Comparison of ENCODE assay signal across 8 cellular contexts in the genomic region with DNA sequence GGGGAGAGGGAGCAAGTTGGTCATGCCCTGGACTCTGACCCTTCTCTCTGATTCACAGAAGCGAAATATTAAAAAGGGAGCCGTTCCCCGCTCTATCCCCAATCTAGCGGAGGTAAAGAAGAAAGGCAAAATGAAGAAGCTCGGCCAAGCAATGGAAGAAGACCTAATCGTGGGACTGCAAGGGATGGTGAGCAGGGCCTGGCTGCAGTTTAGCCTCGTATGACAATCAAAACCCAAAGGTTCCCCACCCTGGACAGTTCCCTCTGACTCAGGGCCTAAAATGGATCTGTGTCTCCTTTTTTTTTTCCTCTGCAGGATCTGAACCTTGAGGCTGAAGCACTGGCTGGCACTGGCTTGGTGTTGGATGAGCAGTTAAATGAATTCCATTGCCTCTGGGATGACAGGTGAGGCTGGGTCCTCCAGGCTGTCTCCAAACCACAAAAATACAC. TPM values are rescaled to one million over a fixed set of nuclear protein-coding genes. Genes with fewer than 3 reads are reported as not detected.
DNase-seq lines count a peak whose midpoint lies in the region; ATAC-seq, FAIRE-seq and TF ChIP-seq lines count a peak whose summit lies in the region.

No MANE protein-coding gene starts in this region.

- H4K91ac ChIP-seq in IMR-90 (ENCODE audit: insufficient read depth, low read depth, low read length) = no peak overlapping the region

- no peak for FAIRE-seq in A549 (lab: Jason Lieb, UNC)

- peaks cover 10% of the 10 kb centered on the region; the same call in 1 of the 2 replicates for H3K9me1 ChIP-seq in IMR-90 (ENCODE audit: insufficient read depth, low read length)

- peak overlapping the region; percentile 23 to 78; a peak in 2 of 4 replicates for H4K8ac ChIP-seq in IMR-90 (ENCODE audit: low read depth in 2 of 2, low read length in 2 of 2)

- no peak overlapping the region; the same call in 1 of the 2 replicates for H3K18ac ChIP-seq in IMR-90 (ENCODE audit: low read depth, low read length)

- H4K20me1 ChIP-seq in IMR-90 (ENCODE audit: insufficient read depth, low read length) = no peaks in the 10 kb centered on the region

- H2AFZ ChIP-seq in IMR-90 (replicated peaks; ENCODE audit: low read length, poor library complexity) = peak overlapping the region; percentile 89

- no peak for TF ChIP-seq RAD21 in A549 (conservative IDR thresholded peaks at IDR 0.05 in 1 of 2, IDR thresholded peaks at IDR 0.05 in 1 of 2)
- no peak for TF ChIP-seq RAD21 in IMR-90 (IDR thresholded peaks at IDR 0.05; ENCODE audit: low read length)

- H3K79me1 ChIP-seq in IMR-90 (ENCODE audit: low read depth in 1 of 2, low read length in 2 of 2) = peaks cover 0 to 13% of the 10 kb centered on the region in 2 experiments; a peak in 1 of 4 replicates

- H3K27me3 ChIP-seq in IMR-90 (ENCODE audit: control insufficient read depth, insufficient read depth, low read length) (no peaks in the 10 kb centered on the region), breast epithelium (peaks cover 0 to 15% of the 10 kb centered on the region in 2 donors), mucosa of stomach (ENCODE audit: control insufficient read depth, insufficient read depth, low read length) (no peaks in the 10 kb centered on the region)

- 29% methylated on average over 7 of the region's 7 CpGs for WGBS in A549 (ENCODE audit: missing lambda C conversion rate)
- WGBS in IMR-90 (ENCODE audit: extremely low coverage in 2 of 2, insufficient read length in 1 of 2), 2 experiments = 57% methylated on average over 6 of the region's 7 CpGs; no CpG with 5 or more reads in 1 of the 2 experiments

- peak overlapping the region; percentile 47; the same call in 1 of the 2 replicates for H3K4ac ChIP-seq in IMR-90 (ENCODE audit: low read depth, low read length)

- no peak overlapping the region for H4K5ac ChIP-seq in IMR-90 (ENCODE audit: low read depth, low read length)

- H3K36me3 ChIP-seq in IMR-90 (ENCODE audit: control insufficient read depth, insufficient read depth, low read length) = peaks cover 2% of the 10 kb centered on the region; the same call in 1 of the 2 replicates
- no peaks in the 10 kb centered on the region for H3K36me3 ChIP-seq in breast epithelium
- H3K36me3 ChIP-seq in mucosa of stomach (ENCODE audit: control insufficient read depth, insufficient read depth, low read length) = no peaks in the 10 kb centered on the region

- H3K9me3 ChIP-seq in A549 = no peaks in the 10 kb centered on the region
- no peaks in the 10 kb centered on the region for H3K9me3 ChIP-seq in IMR-90 (ENCODE audit: control insufficient read depth, insufficient read depth, low read length)
- no peaks in the 10 kb centered on the region for H3K9me3 ChIP-seq in breast epithelium
- H3K9me3 ChIP-seq in mucosa of stomach (ENCODE audit: control insufficient read depth, low read length) = no peaks in the 10 kb centered on the region

- peak overlapping the region; percentile 63 for H2AK9ac ChIP-seq in IMR-90 (replicated peaks; ENCODE audit: low read depth, low read length, poor library complexity)

- no peak for TF ChIP-seq EP300 in A549 (IDR thresholded peaks at IDR 0.05)

- dilution Hi-C loops in IMR-90 (cut with HindIII; ENCODE audit: low sequenced_read_pairs, unreplicated experiment) = no loop called here

- ATAC-seq in A549 = no peak
- ATAC-seq in IMR-90 (ENCODE audit: low read depth) = no peak
- ATAC-seq in GM19395 (IDR thresholded peaks at IDR 0.05; ENCODE audit: unreplicated experiment) = no peak

- H3K4me3 ChIP-seq in A549 (peak overlapping the region; percentile 54), IMR-90 (ENCODE audit: insufficient read depth, low read depth, low read length) (peak overlapping the region; percentile 84), breast epithelium (peak overlapping the region; percentile 54 to 73 (median 55)), mucosa of stomach (ENCODE audit: low read length) (peak overlapping the region; percentile 50)

- in situ Hi-C loops in IMR-90 (cut with MboI; ENCODE audit: low sequenced_read_pairs) = no loop called here

- H3K27ac ChIP-seq in A549 = peak overlapping the region; percentile 84 to 94
- peak overlapping the region; percentile 81 for H3K27ac ChIP-seq in IMR-90 (ENCODE audit: insufficient read depth, low read length)
- peak overlapping the region; percentile 93 to 97 for H3K27ac ChIP-seq in breast epithelium

- POLR2A ChIA-PET in A549 (lab: Yijun Ruan, JAX) = no interaction called here
- POLR2A ChIA-PET in IMR-90 (lab: Charles Lee; ENCODE audit: unreplicated experiment) = no interaction called here

- no peak for TF ChIP-seq CTCF in A549 (IDR thresholded peaks at IDR 0.05)
- TF ChIP-seq CTCF in IMR-90 (conservative IDR thresholded peaks at IDR 0.05; ENCODE audit: low read depth, low read length) = no peak
- no peak for TF ChIP-seq CTCF in breast epithelium (IDR thresholded peaks at IDR 0.05)

- no peak overlapping the region for H3K14ac ChIP-seq in IMR-90 (replicated peaks; ENCODE audit: low read depth, low read length)

- BruUV-seq in IMR-90 (replicated peaks; lab: Mats Ljungman, UMichigan) = no TSS peak

- H2BK5ac ChIP-seq in IMR-90 (ENCODE audit: low read depth, low read length, poor library complexity, severe bottlenecking) = no peak overlapping the region

- TF ChIP-seq POLR2A in A549 (IDR thresholded peaks at IDR 0.05; ENCODE audit: low read length) (no peak), IMR-90 (IDR thresholded peaks at IDR 0.05; ENCODE audit: low read depth, low read length) (no peak), breast epithelium (IDR thresholded peaks at IDR 0.05) (no peak)

- H2BK20ac ChIP-seq in IMR-90 (ENCODE audit: low read depth, low read length) = no peak overlapping the region

- H3K9ac ChIP-seq in IMR-90 (ENCODE audit: low read depth, low read length) (peak overlapping the region; percentile 24), mucosa of stomach (ENCODE audit: low read length) (peak overlapping the region; percentile 88)

- no peak overlapping the region for H2BK120ac ChIP-seq in IMR-90 (ENCODE audit: low read depth, low read length)

- no peak overlapping the region for H3K23ac ChIP-seq in IMR-90 (ENCODE audit: low read depth, low read length)

- H2BK15ac ChIP-seq in IMR-90 (ENCODE audit: low read depth, low read length) = no peak overlapping the region

- H3K4me1 ChIP-seq in A549 (peaks cover 11% of the 10 kb centered on the region), IMR-90 (ENCODE audit: control insufficient read depth, insufficient read depth, low read length) (0 out of 2 replicates have a peak, but pooled peaks cover 3% of the 10 kb centered on the region), breast epithelium (no peaks in the 10 kb centered on the region), mucosa of stomach (ENCODE audit: control insufficient read depth, insufficient read depth, low read length) (peaks cover 14% of the 10 kb centered on the region)

- H2AK5ac ChIP-seq in IMR-90 (ENCODE audit: low read depth, low read length) = peak overlapping the region; percentile 11; the same call in 1 of the 2 replicates

- intact Hi-C loops in IMR-90 (cut with micrococcal nuclease) = loop anchor here (10.0 kb wide), 1 partner anchor 908 kb away; no protein-coding TSS in a partner anchor
- intact Hi-C loops in breast epithelium (cut with DNase I; ENCODE audit: low total_unique reads) = no loop called here

- H3K4me2 ChIP-seq in A549 (peak overlapping the region; percentile 90), IMR-90 (ENCODE audit: low read depth, low read length) (peak overlapping the region; percentile 32)

- no peak overlapping the region for H3K56ac ChIP-seq in IMR-90 (ENCODE audit: extremely low read depth, insufficient read depth, low read length)

- no peak for DNase-seq in A549 (ENCODE audit: low read depth in 1 of 2, low spot score in 1 of 2)
- DNase-seq in IMR-90 = no peak
- DNase-seq in breast epithelium (ENCODE audit: low spot score in 2 of 2) = no peak
- no peak for DNase-seq in medulla oblongata (ENCODE audit: extremely low spot score)
- DNase-seq in NCI-H1436 treated with DMSO at 0.1 percent for 48 hours (lab: John Stamatoyannopoulos, UW) = no peak
- DNase-seq in NCI-H1436 (lab: John Stamatoyannopoulos, UW) = no peak

- CTCF ChIA-PET in A549 (lab: Yijun Ruan, JAX) (no interaction called here), IMR-90 (lab: Yijun Ruan, JAX) (no interaction called here)

RNA-seq across cellular contexts. Expression of gene HDAC6, which starts 1.0 kb away (rescaled TPM):
- polyA plus RNA-seq in A549 (2011; rRNA removed) = 50.6 and 53.2 TPM in 2 replicates
- polyA plus RNA-seq in A549 (2012; cell fraction: cytosol; rRNA removed) = 25.6 and 31.0 TPM in 2 replicates
- polyA plus RNA-seq in A549 (2012; cell fraction: nucleus; rRNA removed) = 190 and 192 TPM in 2 replicates
- polyA plus RNA-seq in A549 (2017; fragmentation: RNase III; extraction: RNeasy Plus Mini Kit Qiagen cat#74134 plus additional on column Dnase treatment) = 38.9 to 52.4 TPM (median 52.1 TPM) in 3 replicates
- polyA minus RNA-seq in A549 (2011; rRNA and poly(A)+ RNA removed) = 59.2 and 78.7 TPM in 2 replicates
- 14.7 and 16.8 TPM in 2 replicates for total RNA-seq in IMR-90 (2012; rRNA removed)
- polyA plus RNA-seq in IMR-90 (2012; rRNA removed) = 26.3 and 27.7 TPM in 2 replicates
- 8.5 and 8.9 TPM in 2 replicates for polyA plus RNA-seq in IMR-90 (2012; cell fraction: cytosol; rRNA removed)
- 273 and 300 TPM in 2 replicates for polyA plus RNA-seq in IMR-90 (2012; cell fraction: nucleus; rRNA removed; ENCODE audit: low replicate concordance)
- 10 to 100 TPM; 78.2 to 86.2 (median 84.3) TPM for total RNA-seq in breast epithelium

RNA-seq across cellular contexts. Expression of gene GATA1, which starts 16.4 kb away (rescaled TPM):
- not detected in 2 replicates for polyA plus RNA-seq in A549 (2011; rRNA removed)
- not detected in 2 replicates for polyA plus RNA-seq in A549 (2012; cell fraction: cytosol; rRNA removed)
- not detected in 2 replicates for polyA plus RNA-seq in A549 (2012; cell fraction: nucleus; rRNA removed)
- not detected in 3 replicates for polyA plus RNA-seq in A549 (2017; fragmentation: RNase III; extraction: RNeasy Plus Mini Kit Qiagen cat#74134 plus additional on column Dnase treatment)
- not detected in 2 replicates for polyA minus RNA-seq in A549 (2011; rRNA and poly(A)+ RNA removed)
- total RNA-seq in IMR-90 (2012; rRNA removed) = not detected in 2 replicates
- not detected in 2 replicates for polyA plus RNA-seq in IMR-90 (2012; rRNA removed)
- not detected in 2 replicates for polyA plus RNA-seq in IMR-90 (2012; cell fraction: cytosol; rRNA removed)
- polyA plus RNA-seq in IMR-90 (2012; cell fraction: nucleus; rRNA removed; ENCODE audit: low replicate concordance) = not detected in 2 replicates
- not detected for total RNA-seq in breast epithelium

RNA-seq across cellular contexts. Expression of gene ERAS, which starts 23.5 kb away (rescaled TPM):
- 0.07 TPM in 1 of 2 replicates, not detected in the other for polyA plus RNA-seq in A549 (2011; rRNA removed)
- polyA plus RNA-seq in A549 (2012; cell fraction: cytosol; rRNA removed) = 0.10 and 0.11 TPM in 2 replicates
- 0.87 and 1.9 TPM in 2 replicates for polyA plus RNA-seq in A549 (2012; cell fraction: nucleus; rRNA removed)
- 0.06 to 0.07 TPM in 2 of 3 replicates, not detected in the other for polyA plus RNA-seq in A549 (2017; fragmentation: RNase III; extraction: RNeasy Plus Mini Kit Qiagen cat#74134 plus additional on column Dnase treatment)
- polyA minus RNA-seq in A549 (2011; rRNA and poly(A)+ RNA removed) = not detected in 2 replicates
- not detected in 2 replicates for total RNA-seq in IMR-90 (2012; rRNA removed)
- not detected in 2 replicates for polyA plus RNA-seq in IMR-90 (2012; rRNA removed)
- polyA plus RNA-seq in IMR-90 (2012; cell fraction: cytosol; rRNA removed) = not detected in 2 replicates
- polyA plus RNA-seq in IMR-90 (2012; cell fraction: nucleus; rRNA removed; ENCODE audit: low replicate concordance) = 0.14 and 0.58 TPM in 2 replicates
- total RNA-seq in breast epithelium = under 1 TPM in 1 of 3 donors, not detected in 2; 0.73 TPM

RNA-seq across cellular contexts. Expression of gene PCSK1N, which starts 32.6 kb away (rescaled TPM):
- polyA plus RNA-seq in A549 (2011; rRNA removed) (1.7 and 3.0 TPM in 2 replicates), A549 (2017; fragmentation: RNase III; extraction: RNeasy Plus Mini Kit Qiagen cat#74134 plus additional on column Dnase treatment) (15.9 to 22.9 TPM (median 21.2 TPM) in 3 replicates), IMR-90 (2012; rRNA removed) (0.12 and 0.24 TPM in 2 replicates)
- 19.1 and 28.3 TPM in 2 replicates for polyA plus RNA-seq in A549 (2012; cell fraction: cytosol; rRNA removed)
- 16.3 and 28.5 TPM in 2 replicates for polyA plus RNA-seq in A549 (2012; cell fraction: nucleus; rRNA removed)
- polyA minus RNA-seq in A549 (2011; rRNA and poly(A)+ RNA removed) = 0.83 and 1.5 TPM in 2 replicates
- total RNA-seq in IMR-90 (2012; rRNA removed) (not detected in 2 replicates), breast epithelium (1 to 10 TPM; 1.4 to 3.6 (median 2.2) TPM)
- polyA plus RNA-seq in IMR-90 (2012; cell fraction: cytosol; rRNA removed) = 0.40 and 0.83 TPM in 2 replicates
- polyA plus RNA-seq in IMR-90 (2012; cell fraction: nucleus; rRNA removed; ENCODE audit: low replicate concordance) = 0.12 TPM in 1 of 2 replicates, not detected in the other

RNA-seq across cellular contexts. Expression of gene GLOD5, which starts 41.3 kb away (rescaled TPM):
- polyA plus RNA-seq in A549 (2011; rRNA removed) = not detected in 2 replicates
- not detected in 2 replicates for polyA plus RNA-seq in A549 (2012; cell fraction: cytosol; rRNA removed)
- not detected in 2 replicates for polyA plus RNA-seq in A549 (2012; cell fraction: nucleus; rRNA removed)
- polyA plus RNA-seq in A549 (2017; fragmentation: RNase III; extraction: RNeasy Plus Mini Kit Qiagen cat#74134 plus additional on column Dnase treatment) = not detected in 3 replicates
- not detected in 2 replicates for polyA minus RNA-seq in A549 (2011; rRNA and poly(A)+ RNA removed)
- total RNA-seq in IMR-90 (2012; rRNA removed) = not detected in 2 replicates
- not detected in 2 replicates for polyA plus RNA-seq in IMR-90 (2012; rRNA removed)
- not detected in 2 replicates for polyA plus RNA-seq in IMR-90 (2012; cell fraction: cytosol; rRNA removed)
- not detected in 2 replicates for polyA plus RNA-seq in IMR-90 (2012; cell fraction: nucleus; rRNA removed; ENCODE audit: low replicate concordance)
- under 1 TPM in 1 of 3 donors, not detected in 2; 0.66 TPM for total RNA-seq in breast epithelium
